8 cellular contexts compared by ENCODE assay signal in the genomic region with DNA sequence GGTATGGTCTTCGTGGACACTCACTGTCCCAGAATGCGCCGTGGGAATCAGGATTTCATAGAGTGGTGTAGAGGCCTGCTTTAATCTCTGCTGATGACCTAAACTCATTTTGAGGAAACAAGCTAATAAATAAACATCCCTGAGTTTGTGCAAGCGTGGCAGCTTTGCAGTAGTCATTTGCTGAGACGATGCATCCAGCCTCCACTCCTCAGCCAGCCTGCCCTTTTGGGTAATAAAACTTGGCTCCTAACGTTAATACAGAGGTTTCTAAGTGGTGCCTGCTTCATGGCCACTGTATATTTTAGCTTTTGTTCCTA. TPM values are rescaled to one million over a fixed set of nuclear protein-coding genes. Genes with fewer than 3 reads are reported as not detected.
DNase-seq lines count a peak whose midpoint lies in the region; ATAC-seq and TF ChIP-seq lines count a peak whose summit lies in the region.

No MANE protein-coding gene starts in this region.

- intact Hi-C loops in heart right ventricle (cut with DNase I) (loop anchor here in 1 of 10 donors (5.0 kb wide), 1 partner anchor 77 kb away; the partner anchor contains the start of gene TRIM25), left cardiac atrium (cut with DNase I) (no loop called here), vagina (cut with DNase I) (no loop called here)

- H3K4me1 ChIP-seq in heart right ventricle (peaks cover 3 to 71% (median 21%) of the 10 kb centered on the region in 9 donors), adipocyte (ENCODE audit: control insufficient read depth, insufficient read depth, low read length) (peaks cover 11% of the 10 kb centered on the region), vagina (peaks cover 57% of the 10 kb centered on the region)

- ATAC-seq in heart right ventricle (no peak), left cardiac atrium (no peak), HG03342 (IDR thresholded peaks at IDR 0.05; ENCODE audit: unreplicated experiment) (no peak)

- H3K9ac ChIP-seq in adipocyte (ENCODE audit: low read length) = no peak overlapping the region

- no peak for TF ChIP-seq POLR2A in vagina (IDR thresholded peaks at IDR 0.05)

- H3K9me3 ChIP-seq in heart right ventricle (no peaks in the 10 kb centered on the region), adipocyte (ENCODE audit: control insufficient read depth, low read length) (no peaks in the 10 kb centered on the region), vagina (no peaks in the 10 kb centered on the region)

- TF ChIP-seq CTCF in heart right ventricle (IDR thresholded peaks at IDR 0.05) (no peak), vagina (IDR thresholded peaks at IDR 0.05) (no peak)

- H3K27me3 ChIP-seq in heart right ventricle (no peaks in the 10 kb centered on the region), adipocyte (replicated peaks; ENCODE audit: control insufficient read depth, insufficient read depth, low read length) (no peaks in the 10 kb centered on the region), vagina (no peaks in the 10 kb centered on the region)

- DNase-seq in heart right ventricle (no peak), left cardiac atrium (no peak), adipocyte (ENCODE audit: low read depth) (no peak), medulla oblongata (ENCODE audit: extremely low spot score) (peak; percentile 12), vagina (ENCODE audit: extremely low spot score in 2 of 2) (no peak)
- DNase-seq in stimulated activated naive CD4-positive, alpha-beta T cell treated with Interleukin-2 at 50 U/mL for 16 hours (lab: John Stamatoyannopoulos, UW) = no peak
- DNase-seq in stimulated activated CD4-positive, alpha-beta T cell treated with anti-CD3 and anti-CD28 coated beads, Interleukin-2, amount 100 ng/mL, for 48 hours = no peak

- H3K27ac ChIP-seq in heart right ventricle = peak overlapping the region in 9 of 10 donors; percentile 69 to 91 (median 86)
- H3K27ac ChIP-seq in vagina = peak overlapping the region; percentile 97

- peak overlapping the region in 9 of 10 donors; percentile 61 to 94 (median 74) for H3K4me3 ChIP-seq in heart right ventricle
- peak overlapping the region; percentile 90 for H3K4me3 ChIP-seq in adipocyte (ENCODE audit: low read length)
- H3K4me3 ChIP-seq in vagina = peak overlapping the region; percentile 82 to 93

- WGBS in heart right ventricle, 2 donors = 59% methylated on average over 6 of the region's 6 CpGs

- H3K36me3 ChIP-seq in heart right ventricle (peaks cover 0 to 2% (median 0%) of the 10 kb centered on the region in 9 donors), adipocyte (ENCODE audit: control insufficient read depth, insufficient read depth, low read length, severe bottlenecking) (no peaks in the 10 kb centered on the region), vagina (no peaks in the 10 kb centered on the region)

RNA-seq across cellular contexts. Expression of gene DGKE, which starts 1.3 kb away (rescaled TPM):
- total RNA-seq in heart right ventricle (1 to 10 TPM; 2.0 to 5.3 (median 2.7) TPM), left cardiac atrium (1 to 10 TPM; 4.7 to 7.0 TPM), vagina (13.0 TPM)
- polyA plus RNA-seq in heart right ventricle = 1 to 10 TPM in 1 of 2 donors, under 1 TPM in 1; 0.71 to 3.1 TPM

RNA-seq across cellular contexts. Expression of gene C17orf67, which starts 1.5 kb away (rescaled TPM):
- total RNA-seq in heart right ventricle = 1 to 10 TPM in 3 of 10 donors, under 1 TPM in 7; 0.23 to 1.5 (median 0.91) TPM
- 1 to 10 TPM in 1 of 2 donors, under 1 TPM in 1; 0.25 to 2.2 TPM for polyA plus RNA-seq in heart right ventricle
- 1 to 10 TPM in 1 of 2 donors, under 1 TPM in 1; 0.92 to 1.4 TPM for total RNA-seq in left cardiac atrium
- total RNA-seq in vagina = 2.7 TPM
